Comparison of ENCODE assay signal across 1 cellular context in the genomic region with DNA sequence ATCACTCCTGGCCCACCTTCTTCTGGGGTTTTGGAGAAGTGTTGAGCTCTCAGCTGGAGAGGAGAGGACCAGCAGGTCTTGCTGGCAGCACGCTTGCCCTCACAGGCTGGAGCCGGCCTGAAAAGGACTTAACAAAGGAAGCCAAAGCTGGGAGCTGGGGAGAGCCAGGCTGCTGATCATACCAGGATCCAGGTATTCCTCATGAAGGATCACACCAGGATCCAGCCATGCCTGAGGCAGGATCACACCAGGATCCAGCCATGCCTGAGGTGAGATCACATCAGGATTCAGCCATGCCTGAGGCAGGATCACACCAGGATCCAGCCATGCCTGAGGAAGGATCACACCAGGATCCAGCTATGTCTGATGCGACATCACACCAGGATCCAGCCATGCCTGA.
TF ChIP-seq lines count a peak whose summit lies in the region.

No MANE protein-coding gene starts in this region.

TF ChIP-seq in K562, 482 proteins besides CTCF, POLR2A, EP300 and RAD21 (continued from another document):
- TF ChIP-seq, protein P1, sequence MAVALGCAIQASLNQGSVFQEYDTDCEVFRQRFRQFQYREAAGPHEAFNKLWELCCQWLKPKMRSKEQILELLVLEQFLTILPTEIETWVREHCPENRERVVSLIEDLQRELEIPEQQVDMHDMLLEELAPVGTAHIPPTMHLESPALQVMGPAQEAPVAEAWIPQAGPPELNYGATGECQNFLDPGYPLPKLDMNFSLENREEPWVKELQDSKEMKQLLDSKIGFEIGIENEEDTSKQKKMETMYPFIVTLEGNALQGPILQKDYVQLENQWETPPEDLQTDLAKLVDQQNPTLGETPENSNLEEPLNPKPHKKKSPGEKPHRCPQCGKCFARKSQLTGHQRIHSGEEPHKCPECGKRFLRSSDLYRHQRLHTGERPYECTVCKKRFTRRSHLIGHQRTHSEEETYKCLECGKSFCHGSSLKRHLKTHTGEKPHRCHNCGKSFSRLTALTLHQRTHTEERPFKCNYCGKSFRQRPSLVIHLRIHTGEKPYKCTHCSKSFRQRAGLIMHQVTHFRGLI (CRISPR knock-in tag; IDR thresholded peaks at IDR 0.05) = no peak
- no peak for TF ChIP-seq TRIM28 (IDR thresholded peaks at IDR 0.05)
- TF ChIP-seq KAT2B (IDR thresholded peaks at IDR 0.05; ENCODE audit: low read depth, low read length) = no peak
- TF ChIP-seq BACH1 (tag; IDR thresholded peaks at IDR 0.05) = no peak
TF ChIP-seq in K562: peak in this region for 0.
